ENCODE assay signal across 12 cellular contexts in genomic region chr1:222310830-222311229, GRCh38.
A peak's percentile ranks its signal among the peaks of the same experiment; 100 is the strongest.
DNase-seq lines count a peak whose midpoint lies in the region; ATAC-seq and TF ChIP-seq lines count a peak whose summit lies in the region.
"Had no signal": no experiment of that assay in that cellular context is flagged by ENCODE, and none has a peak within 500 bp of the region (broad histone marks: within the 10 kb centered on the region; RNA-seq: fewer than 3 reads in every experiment).

No MANE protein-coding gene starts in this region.

- no peaks in the 10 kb centered on the region for H3K79me2 ChIP-seq in MM.1S (ENCODE audit: low read length)

- no peaks in the 10 kb centered on the region for H3K9me3 Mint-ChIP-seq in activated CD4-positive, alpha-beta T cell treated with anti-CD3 and anti-CD28 coated beads for 36 hours (ENCODE audit: low read depth)
- H3K9me3 Mint-ChIP-seq in effector memory CD8-positive, alpha-beta T cell = no peaks in the 10 kb centered on the region

- TF ChIP-seq CTCF in MM.1S (IDR thresholded peaks at IDR 0.05; ENCODE audit: low read length) (no peak), psoas muscle (IDR thresholded peaks at IDR 0.05) (no peak)

- H3K27me3 Mint-ChIP-seq in activated CD4-positive, alpha-beta T cell treated with anti-CD3 and anti-CD28 coated beads for 36 hours = no peaks in the 10 kb centered on the region
- H3K27me3 Mint-ChIP-seq in effector memory CD8-positive, alpha-beta T cell = no peaks in the 10 kb centered on the region

- H3K4me3 Mint-ChIP-seq in activated CD4-positive, alpha-beta T cell treated with anti-CD3 and anti-CD28 coated beads for 36 hours = no peak overlapping the region
- H3K4me3 Mint-ChIP-seq in effector memory CD8-positive, alpha-beta T cell = no peak overlapping the region

- peak; percentile 23 for ATAC-seq in activated CD4-positive, alpha-beta T cell treated with anti-CD3 and anti-CD28 coated beads for 36 hours
- ATAC-seq in effector memory CD8-positive, alpha-beta T cell (replicated peaks) = peak; percentile 76
- ATAC-seq in psoas muscle = peak; percentile 76 to 87 (median 84)
- no peak for ATAC-seq in GM21390 (IDR thresholded peaks at IDR 0.05; ENCODE audit: unreplicated experiment)
- ATAC-seq in GM18520 (IDR thresholded peaks at IDR 0.05; ENCODE audit: unreplicated experiment) = no peak
- ATAC-seq: A549 had no signal

- no peaks in the 10 kb centered on the region for H3K9me3 ChIP-seq in MM.1S (replicated peaks; ENCODE audit: insufficient read depth, low read length)
- H3K9me3 ChIP-seq in psoas muscle = no peaks in the 10 kb centered on the region
- H3K9me3 ChIP-seq: A549 had no signal

- H3K4me1 Mint-ChIP-seq in activated CD4-positive, alpha-beta T cell treated with anti-CD3 and anti-CD28 coated beads for 36 hours = peaks cover 6% of the 10 kb centered on the region
- no peaks in the 10 kb centered on the region for H3K4me1 Mint-ChIP-seq in effector memory CD8-positive, alpha-beta T cell (ENCODE audit: low read depth in 2 of 2)

- peak overlapping the region; percentile 31 for H3K4me2 ChIP-seq in MM.1S (ENCODE audit: low read depth, low read length)
- H3K4me2 ChIP-seq: A549 had no signal

- intact Hi-C loops in activated CD4-positive, alpha-beta T cell treated with anti-CD3 and anti-CD28 coated beads for 36 hours (cut with DNase I, micrococcal nuclease) = no loop called here
- intact Hi-C loops in psoas muscle (cut with DNase I) = no loop called here

- CTCF ChIA-PET in activated CD4-positive, alpha-beta T cell treated with anti-CD3 and anti-CD28 coated beads for 36 hours (lab: Charles Lee) = no interaction called here

- H3K9me2 ChIP-seq in MM.1S (replicated peaks; ENCODE audit: insufficient read depth, low read length) = no peaks in the 10 kb centered on the region

- H3F3A ChIP-seq in MM.1S (ENCODE audit: insufficient read depth, low read length) = no peaks in the 10 kb centered on the region

- H3K27ac Mint-ChIP-seq in activated CD4-positive, alpha-beta T cell treated with anti-CD3 and anti-CD28 coated beads for 36 hours = no peak overlapping the region
- H3K27ac Mint-ChIP-seq in effector memory CD8-positive, alpha-beta T cell = no peak overlapping the region

- peak; percentile 26 for DNase-seq in activated CD4-positive, alpha-beta T cell treated with anti-CD3 and anti-CD28 coated beads for 36 hours
- DNase-seq in activated CD4-positive, alpha-beta T cell treated with anti-CD3 and anti-CD28 coated beads, Interleukin-2, amount 50 U/mL, for 4 hours = no peak
- DNase-seq in MM.1S (peak; percentile 88), psoas muscle (peak; percentile 20 to 64)
- DNase-seq in effector memory CD8-positive, alpha-beta T cell = peak in 1 of 3 experiments; percentile 8
- no peak for DNase-seq in stimulated activated naive CD4-positive, alpha-beta T cell treated with Interleukin-2 at 50 U/mL for 16 hours (lab: John Stamatoyannopoulos, UW)
- DNase-seq: activated gamma-delta T cell treated with Interleukin-2 at 50 U/mL for 16 hours, HCEC 1CT, NCI-H748 treated with DMSO at 0.1 percent for 48 hours had no signal

- H3K36me3 Mint-ChIP-seq in activated CD4-positive, alpha-beta T cell treated with anti-CD3 and anti-CD28 coated beads for 36 hours (ENCODE audit: low read depth) = no peaks in the 10 kb centered on the region
- H3K36me3 Mint-ChIP-seq in effector memory CD8-positive, alpha-beta T cell (ENCODE audit: insufficient read depth) = no peaks in the 10 kb centered on the region

- no peak overlapping the region for H3K9ac ChIP-seq in MM.1S (ENCODE audit: low read length)

- no peaks in the 10 kb centered on the region for H3K36me3 ChIP-seq in MM.1S (replicated peaks; ENCODE audit: insufficient read depth, low read length)
- H3K36me3 ChIP-seq in psoas muscle (ENCODE audit: insufficient read depth in 1 of 2, low read depth in 1 of 2) = no peaks in the 10 kb centered on the region

- POLR2A ChIA-PET in activated CD4-positive, alpha-beta T cell treated with anti-CD3 and anti-CD28 coated beads for 36 hours (lab: Charles Lee) = no interaction called here

- 0 out of 2 replicates have a peak overlapping the region, but pooled peaks have one; percentile 34 for H2AFZ ChIP-seq in MM.1S (ENCODE audit: low read length)

- 0 out of 2 replicates have a peak overlapping the region, but pooled peaks have one; percentile 6 for H3K4me3 ChIP-seq in MM.1S (ENCODE audit: low read length)
- no peak overlapping the region for H3K4me3 ChIP-seq in psoas muscle
- H3K4me3 ChIP-seq: A549 had no signal

- H3K4me1 ChIP-seq in MM.1S (ENCODE audit: low read length) = peaks cover 8% of the 10 kb centered on the region
- H3K4me1 ChIP-seq in psoas muscle = peaks cover 3% of the 10 kb centered on the region
- H3K4me1 ChIP-seq: A549 had no signal

- 15 to 19% (median 15%) methylated on average over 5 of the region's 5 CpGs for WGBS in psoas muscle, 3 donors

- H4K20me1 ChIP-seq in MM.1S (ENCODE audit: insufficient read depth, low read length) = no peaks in the 10 kb centered on the region

- H3K27ac ChIP-seq in MM.1S (ENCODE audit: low read length) (no peak overlapping the region), psoas muscle (no peak overlapping the region)
- H3K27ac ChIP-seq: A549 had no signal

- no peaks in the 10 kb centered on the region for H3K27me3 ChIP-seq in MM.1S (replicated peaks; ENCODE audit: insufficient read depth, low read length)
- H3K27me3 ChIP-seq in psoas muscle (ENCODE audit: insufficient read depth in 3 of 3, low read length in 2 of 3) = no peaks in the 10 kb centered on the region

Comparison
In these comparisons a context has a peak if more than half of its experiments do, and no peak if none do; other contexts are left out.
1. DNase-seq: peak in activated CD4-positive, alpha-beta T cell treated with anti-CD3 and anti-CD28 coated beads for 36 hours (single experiment), MM.1S (single experiment) and psoas muscle (2 of 2); none in activated CD4-positive, alpha-beta T cell treated with anti-CD3 and anti-CD28 coated beads, Interleukin-2, amount 50 U/mL, for 4 hours (0 of 2) and stimulated activated naive CD4-positive, alpha-beta T cell treated with Interleukin-2 at 50 U/mL for 16 hours (single experiment).
2. ATAC-seq: peak in activated CD4-positive, alpha-beta T cell treated with anti-CD3 and anti-CD28 coated beads for 36 hours (single experiment), effector memory CD8-positive, alpha-beta T cell (single experiment) and psoas muscle (4 of 4); none in GM21390 (single experiment) and GM18520 (single experiment).